In the genomic region with DNA sequence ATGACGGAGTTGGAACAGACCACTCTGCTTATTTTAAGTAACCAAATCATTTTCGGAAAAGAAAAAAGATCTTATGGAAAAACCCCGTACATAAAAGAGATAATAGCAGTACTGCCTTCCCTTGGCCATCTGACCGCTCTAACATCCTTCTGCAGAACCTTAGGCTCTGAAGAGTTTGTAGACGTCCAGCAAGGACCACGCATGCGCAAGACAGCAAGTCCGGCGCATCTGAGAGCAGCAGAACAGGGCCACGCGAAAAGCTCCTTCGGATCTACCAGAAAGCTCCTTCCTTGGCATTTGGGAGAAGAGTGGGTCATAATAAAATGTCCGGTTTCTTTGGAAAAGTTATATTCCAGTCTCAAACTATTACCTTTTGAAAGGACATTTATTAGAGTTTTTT, we compare ENCODE assay signal across 27 cellular contexts. TPM values are rescaled to one million over a fixed set of nuclear protein-coding genes. Genes with fewer than 3 reads are reported as not detected.
"Had no signal": no experiment of that assay in that cellular context is flagged by ENCODE, and none has a peak within 500 bp of the region (broad histone marks: within the 10 kb centered on the region; RNA-seq: fewer than 3 reads in every experiment).

No MANE protein-coding gene starts in this region.

- H3K4me3 ChIP-seq: cardiac muscle cell, PC-9 had no signal

- DNase-seq: activated CD4-positive, alpha-beta T cell treated with anti-CD3 and anti-CD28 coated beads for 4 hours; activated CD8-positive, alpha-beta memory T cell treated with anti-CD3 and anti-CD28 coated beads, Interleukin-2, amount 50 U/mL, for 4 hours; activated CD8-positive, alpha-beta T cell treated with anti-CD3 and anti-CD28 coated beads for 36 hours; activated gamma-delta T cell treated with Interleukin-2 at 50 U/mL for 16 hours; activated naive CD4-positive, alpha-beta T cell treated with anti-CD3 and anti-CD28 coated beads, Interleukin-2, amount 10 ng/mL, durations not matched to agents 7 days and 5 days; activated naive CD8-positive, alpha-beta T cell treated with anti-CD3 and anti-CD28 coated beads for 36 hours; activated T-cell treated with anti-CD3 and anti-CD28 coated beads, Interleukin-2, amount 50 U/mL, for 72 hours; brain microvascular endothelial cell; NCI-H1092; NCI-H1417 treated with DMSO at 0.1 percent for 48 hours; NCI-H1694; NCI-H2107; NCI-H2171 treated with DMSO at 0.1 percent for 48 hours; NCI-H345; NCI-H510A treated with DMSO at 0.1 percent for 48 hours; NCI-H69; NK-92 treated with Interleukin-12 subunit alpha and Interleukin-12 subunit beta, amount 100 ng/mL, for 24 hours; PC-9; SHP77 treated with DMSO at 0.1 percent for 48 hours; T-helper 17 cell; T1000; WERI-Rb-1 had no signal

- H3K27ac ChIP-seq: brain microvascular endothelial cell, cardiac muscle cell, PC-9, WERI-Rb-1 had no signal

- H3K36me3 ChIP-seq: brain microvascular endothelial cell, cardiac muscle cell had no signal

- H3K9me3 Mint-ChIP-seq: activated CD8-positive, alpha-beta T cell treated with anti-CD3 and anti-CD28 coated beads for 36 hours; activated naive CD4-positive, alpha-beta T cell treated with anti-CD3 and anti-CD28 coated beads, Interleukin-2, amount 10 ng/mL, durations not matched to agents 7 days and 5 days; activated naive CD8-positive, alpha-beta T cell treated with anti-CD3 and anti-CD28 coated beads for 36 hours; activated T-cell treated with anti-CD3 and anti-CD28 coated beads, Interleukin-2, amount 50 U/mL, for 72 hours; activated T-helper 2 cell treated with anti-CD3 and anti-CD28 coated beads, Interferon-gamma antibody, Interleukin-2, Interleukin-4, amounts not matched to agents 10 μg/mL and 5 μg/mL and 100 μg/mL, durations not matched to agents 14 hours and 24 hours and 36 hours had no signal

- H3K4me1 Mint-ChIP-seq: activated naive CD8-positive, alpha-beta T cell treated with anti-CD3 and anti-CD28 coated beads for 36 hours had no signal

- H3K27ac Mint-ChIP-seq: activated CD8-positive, alpha-beta T cell treated with anti-CD3 and anti-CD28 coated beads for 36 hours; activated naive CD4-positive, alpha-beta T cell treated with anti-CD3 and anti-CD28 coated beads, Interleukin-2, amount 10 ng/mL, durations not matched to agents 7 days and 5 days; activated naive CD8-positive, alpha-beta T cell treated with anti-CD3 and anti-CD28 coated beads for 36 hours; activated T-cell treated with anti-CD3 and anti-CD28 coated beads, Interleukin-2, amount 50 U/mL, for 72 hours; activated T-helper 2 cell treated with anti-CD3 and anti-CD28 coated beads, Interferon-gamma antibody, Interleukin-2, Interleukin-4, amounts not matched to agents 10 μg/mL and 5 μg/mL and 100 μg/mL, durations not matched to agents 14 hours and 24 hours and 36 hours; T-helper 17 cell had no signal

- ATAC-seq: activated CD4-positive, CD25-positive, alpha-beta regulatory T cell treated with anti-CD3 and anti-CD28 coated beads, Interleukin-2, amount 50 U/mL, for 24 hours; activated CD8-positive, alpha-beta T cell treated with anti-CD3 and anti-CD28 coated beads for 36 hours; activated T-cell treated with anti-CD3 and anti-CD28 coated beads, Interleukin-2, amount 50 U/mL, for 72 hours; T-helper 17 cell had no signal

- H3K4me3 Mint-ChIP-seq: activated CD8-positive, alpha-beta T cell treated with anti-CD3 and anti-CD28 coated beads for 36 hours; activated naive CD4-positive, alpha-beta T cell treated with anti-CD3 and anti-CD28 coated beads, Interleukin-2, amount 10 ng/mL, durations not matched to agents 7 days and 5 days; activated naive CD8-positive, alpha-beta T cell treated with anti-CD3 and anti-CD28 coated beads for 36 hours; activated T-cell treated with anti-CD3 and anti-CD28 coated beads, Interleukin-2, amount 50 U/mL, for 72 hours; T-helper 17 cell had no signal

- H2AFZ ChIP-seq: PC-9 had no signal

- H3K36me3 Mint-ChIP-seq: activated naive CD4-positive, alpha-beta T cell treated with anti-CD3 and anti-CD28 coated beads, Interleukin-2, amount 10 ng/mL, durations not matched to agents 7 days and 5 days; activated naive CD8-positive, alpha-beta T cell treated with anti-CD3 and anti-CD28 coated beads for 36 hours had no signal

- H3K4me2 ChIP-seq: PC-9 had no signal

RNA-seq across cellular contexts. Expression of a gene that starts 26.8 kb away (rescaled TPM):
- total RNA-seq: cardiac muscle cell, MCF 10A, PC-9, SK-MEL-5 had no signal
- polyA plus RNA-seq: cardiac muscle cell had no signal
